12 cellular contexts compared by ENCODE assay signal in genomic region chr10:131983780-131984179, GRCh38. TPM values are rescaled to one million over a fixed set of nuclear protein-coding genes. Genes with fewer than 3 reads are reported as not detected.
A peak's percentile ranks its signal among the peaks of the same experiment; 100 is the strongest.
DNase-seq lines count a peak whose midpoint lies in the region; ATAC-seq, FAIRE-seq and TF ChIP-seq lines count a peak whose summit lies in the region.
"Had no signal": no experiment of that assay in that cellular context is flagged by ENCODE, and none has a peak within 500 bp of the region (broad histone marks: within the 10 kb centered on the region; RNA-seq: fewer than 3 reads in every experiment).

No MANE protein-coding gene starts in this region.

- no peak overlapping the region for H3K4me2 ChIP-seq in endothelial cell of umbilical vein (ENCODE audit: insufficient read depth, low read length)

- H3K4me3 Mint-ChIP-seq in progenitor cell of endocrine pancreas (ENCODE audit: low read depth) = peak overlapping the region; percentile 65
- H3K4me3 Mint-ChIP-seq in activated naive CD4-positive, alpha-beta T cell treated with anti-CD3 and anti-CD28 coated beads for 36 hours = no peak overlapping the region

- H3K27ac ChIP-seq in Panc1 (ENCODE audit: low read length) (no peak overlapping the region), endothelial cell of umbilical vein (ENCODE audit: insufficient read depth, low read depth, low read length) (no peak overlapping the region)

- intact Hi-C loops in Panc1 (cut with micrococcal nuclease; ENCODE audit: unreplicated experiment) = no loop called here
- intact Hi-C loops in endothelial cell of umbilical vein (cut with micrococcal nuclease) = no loop called here
- intact Hi-C loops in activated naive CD4-positive, alpha-beta T cell treated with anti-CD3 and anti-CD28 coated beads for 36 hours (cut with micrococcal nuclease) = loop anchor here (2.0 to 10.0 kb wide), 3 partner anchors 179 to 351 kb away; partner anchors contain the start of genes LRRC27 and STK32C

- no peaks in the 10 kb centered on the region for H3K36me3 ChIP-seq in Panc1 (ENCODE audit: control insufficient read depth, insufficient read depth, low read length)
- no peaks in the 10 kb centered on the region for H3K36me3 ChIP-seq in endothelial cell of umbilical vein (ENCODE audit: control insufficient read depth in 2 of 2, extremely low read depth in 1 of 2, insufficient read depth in 2 of 2, low read length in 2 of 2)
- no peaks in the 10 kb centered on the region for H3K36me3 ChIP-seq in HAP-1 (replicated peaks)

- CTCF ChIA-PET in Panc1 (lab: Charles Lee) (interaction anchor here (1.1 kb wide), 1 partner anchor 14 kb away, joined by 4 read pairs; no protein-coding TSS in a partner anchor), endothelial cell of umbilical vein (lab: Charles Lee) (interaction anchor here (0.7 to 4.0 kb wide), 3 partner anchors 35 to 98 kb away, joined by 4 to 49 read pairs (median 8); no protein-coding TSS in a partner anchor)
- CTCF ChIA-PET in activated naive CD4-positive, alpha-beta T cell treated with anti-CD3 and anti-CD28 coated beads for 36 hours (lab: Charles Lee) = interaction anchor here (1.2 to 1.6 kb wide), 2 partner anchors 39 to 98 kb away, joined by 3 to 8 read pairs; no protein-coding TSS in a partner anchor

- no peak overlapping the region for H2AFZ ChIP-seq in endothelial cell of umbilical vein (ENCODE audit: low read depth, low read length)

- H3K36me3 Mint-ChIP-seq in progenitor cell of endocrine pancreas (ENCODE audit: insufficient read depth) = peaks cover 1% of the 10 kb centered on the region
- peaks cover 6% of the 10 kb centered on the region for H3K36me3 Mint-ChIP-seq in activated naive CD4-positive, alpha-beta T cell treated with anti-CD3 and anti-CD28 coated beads for 36 hours (ENCODE audit: low read depth)

- H3K79me2 ChIP-seq in endothelial cell of umbilical vein (ENCODE audit: control insufficient read depth, insufficient read depth, low read length) = peaks cover 23% of the 10 kb centered on the region

- peaks cover 22% of the 10 kb centered on the region for H3K4me1 ChIP-seq in Panc1 (ENCODE audit: control insufficient read depth, insufficient read depth, low read length)
- H3K4me1 ChIP-seq in endothelial cell of umbilical vein (ENCODE audit: control insufficient read depth, extremely low read depth, insufficient read depth, low read length) = peaks cover 24% of the 10 kb centered on the region
- H3K4me1 ChIP-seq in HAP-1 = peaks cover 13% of the 10 kb centered on the region

- H4K20me1 ChIP-seq in endothelial cell of umbilical vein (replicated peaks; ENCODE audit: control insufficient read depth, extremely low read depth, insufficient read depth, low read length) = no peaks in the 10 kb centered on the region

- no peak for TF ChIP-seq POLR2A in endothelial cell of umbilical vein (IDR thresholded peaks at IDR 0.05; ENCODE audit: low read depth, low read length)

- no peak overlapping the region for H3K27ac Mint-ChIP-seq in progenitor cell of endocrine pancreas
- H3K27ac Mint-ChIP-seq in activated naive CD4-positive, alpha-beta T cell treated with anti-CD3 and anti-CD28 coated beads for 36 hours = no peak overlapping the region
- H3K27ac Mint-ChIP-seq: dendritic cell treated with granulocyte-macrophage colony-stimulating factor and Interleukin-4, amounts not matched to agents 40 ng/mL and 50 ng/mL, for 4 days had no signal

- TF ChIP-seq CTCF in Panc1 (IDR thresholded peaks at IDR 0.05) (no peak), endothelial cell of umbilical vein (IDR thresholded peaks at IDR 0.05; ENCODE audit: extremely low read depth in 1 of 2, insufficient read depth in 1 of 2, low read depth in 1 of 2, low read length in 2 of 2) (no peak), progenitor cell of endocrine pancreas (IDR thresholded peaks at IDR 0.05; ENCODE audit: unreplicated experiment) (no peak)

- H3K9me3 Mint-ChIP-seq in progenitor cell of endocrine pancreas (ENCODE audit: low read depth) = peaks cover 4% of the 10 kb centered on the region
- peaks cover 2% of the 10 kb centered on the region for H3K9me3 Mint-ChIP-seq in activated naive CD4-positive, alpha-beta T cell treated with anti-CD3 and anti-CD28 coated beads for 36 hours
- H3K9me3 Mint-ChIP-seq: dendritic cell treated with granulocyte-macrophage colony-stimulating factor and Interleukin-4, amounts not matched to agents 40 ng/mL and 50 ng/mL, for 4 days had no signal

- H3K9me3 ChIP-seq in Panc1 (ENCODE audit: control insufficient read depth, insufficient read depth, low read depth, low read length) (no peaks in the 10 kb centered on the region), endothelial cell of umbilical vein (replicated peaks; ENCODE audit: control insufficient read depth, insufficient read depth, low read length) (no peaks in the 10 kb centered on the region), HAP-1 (no peaks in the 10 kb centered on the region)

- in situ Hi-C loops in Panc1 (cut with HindIII; ENCODE audit: low pct_unique_long_range_greater_than_20kb, low sequenced_read_pairs) = no loop called here
- in situ Hi-C loops in HAP-1 (cut with MboI; ENCODE audit: low sequenced_read_pairs) = no loop called here

- H3K9ac ChIP-seq in endothelial cell of umbilical vein (replicated peaks; ENCODE audit: extremely low read depth, insufficient read depth, low read length) = no peak overlapping the region

- POLR2A ChIA-PET in Panc1 (lab: Charles Lee) = no interaction called here
- POLR2A ChIA-PET in endothelial cell of umbilical vein (lab: Charles Lee) = no interaction called here

- peak; percentile 98 for FAIRE-seq in endothelial cell of umbilical vein (lab: Jason Lieb, UNC)

- peaks cover 13% of the 10 kb centered on the region for H3K4me1 Mint-ChIP-seq in progenitor cell of endocrine pancreas (ENCODE audit: low read depth)
- peaks cover 17% of the 10 kb centered on the region for H3K4me1 Mint-ChIP-seq in activated naive CD4-positive, alpha-beta T cell treated with anti-CD3 and anti-CD28 coated beads for 36 hours (ENCODE audit: low read depth)

- H3K4me3 ChIP-seq in Panc1 (ENCODE audit: low read depth in 2 of 2, low read length in 2 of 2) (no peak overlapping the region), endothelial cell of umbilical vein (replicated peaks in 1 of 3; ENCODE audit: insufficient read depth in 1 of 3, low read depth in 1 of 3, low read length in 3 of 3) (no peak overlapping the region), HAP-1 (no peak overlapping the region)
- H3K4me3 ChIP-seq: lung had no signal

- dilution Hi-C loops in endothelial cell of umbilical vein (cut with MboI; ENCODE audit: extremely low pct_ligation_motif_present, low sequenced_read_pairs) = no loop called here

- ATAC-seq in Panc1 (no peak), HG02938 (IDR thresholded peaks at IDR 0.05; ENCODE audit: unreplicated experiment) (no peak), GM18909 (IDR thresholded peaks at IDR 0.05; ENCODE audit: poor library complexity, unreplicated experiment) (no peak)

- no peaks in the 10 kb centered on the region for H3K9me1 ChIP-seq in endothelial cell of umbilical vein (replicated peaks; ENCODE audit: control insufficient read depth, extremely low read depth, insufficient read depth, low read length)

- H3K27me3 ChIP-seq in Panc1 (ENCODE audit: control insufficient read depth, insufficient read depth, low read length) = no peaks in the 10 kb centered on the region
- H3K27me3 ChIP-seq in endothelial cell of umbilical vein (ENCODE audit: control insufficient read depth in 2 of 2, insufficient read depth in 2 of 2, low read length in 2 of 2) = no peaks in the 10 kb centered on the region
- H3K27me3 ChIP-seq in HAP-1 (ENCODE audit: low read depth) = no peaks in the 10 kb centered on the region

- peaks cover 16% of the 10 kb centered on the region for H3K27me3 Mint-ChIP-seq in progenitor cell of endocrine pancreas
- no peaks in the 10 kb centered on the region for H3K27me3 Mint-ChIP-seq in activated naive CD4-positive, alpha-beta T cell treated with anti-CD3 and anti-CD28 coated beads for 36 hours (ENCODE audit: low read depth)

- DNase-seq in DMS53 (lab: John Stamatoyannopoulos, UW) = peak; percentile 95
- peak; percentile 76 for DNase-seq in Panc1 (ENCODE audit: low read depth, low spot score)
- peak; percentile 70 for DNase-seq in endothelial cell of umbilical vein (ENCODE audit: low read depth, low spot score)
- DNase-seq in progenitor cell of endocrine pancreas (ENCODE audit: low spot score, unreplicated experiment) = no peak
- DNase-seq in activated naive CD4-positive, alpha-beta T cell treated with anti-CD3 and anti-CD28 coated beads for 36 hours = no peak
- no peak for DNase-seq in HAP-1 (ENCODE audit: low spot score in 2 of 2)
- DNase-seq: NCI-H1436 treated with DMSO at 0.1 percent for 48 hours; stimulated activated CD4-positive, alpha-beta T cell treated with anti-CD3 and anti-CD28 coated beads, Interleukin-15, amount 100 ng/mL, for 24 hours had no signal

- BruUV-seq in Panc1 (replicated peaks; lab: Mats Ljungman, UMichigan) = TSS peak; percentile 69
- BruUV-seq in endothelial cell of umbilical vein (replicated peaks; lab: Mats Ljungman, UMichigan) = no TSS peak

TF ChIP-seq in endothelial cell of umbilical vein, 7 proteins besides CTCF, POLR2A, EP300 and RAD21 (continues in another document):
- TF ChIP-seq EZH2 (IDR thresholded peaks at IDR 0.05; ENCODE audit: borderline replicate concordance, low read depth, low read length, severe bottlenecking) (no peak), GATA2 (IDR thresholded peaks at IDR 0.05; ENCODE audit: insufficient read depth, insufficient read length, low read depth, low read length) (peak; percentile 74), MAX (IDR thresholded peaks at IDR 0.05; ENCODE audit: insufficient read depth, insufficient read length) (no peak), JUN (IDR thresholded peaks at IDR 0.05; ENCODE audit: borderline replicate concordance, insufficient read depth, insufficient read length, low read depth) (peak; percentile 11), FOS (IDR thresholded peaks at IDR 0.05; ENCODE audit: borderline replicate concordance, insufficient read depth, low read length) (peak; percentile 83)

RNA-seq across cellular contexts. Expression of gene BNIP3, which starts 2.1 kb away (rescaled TPM):
- total RNA-seq in Panc1 (2021; ENCODE audit: unreplicated experiment) (67.8 TPM), endothelial cell of umbilical vein (40.1 and 51.4 TPM in 2 replicates), progenitor cell of endocrine pancreas (28.5 and 32.4 TPM in 2 replicates)
- 125 TPM for polyA plus RNA-seq in Panc1 (2012; ENCODE audit: insufficient read length)
- 40.3 and 53.3 TPM in 2 replicates for polyA plus RNA-seq in endothelial cell of umbilical vein
- 43.5 and 45.3 TPM in 2 replicates for polyA plus RNA-seq in endothelial cell of umbilical vein (2011; cell fraction: cytosol; rRNA removed)
- polyA plus RNA-seq in endothelial cell of umbilical vein (2011; cell fraction: nucleus; rRNA removed) = 33.6 and 40.6 TPM in 2 replicates
- 51.6 and 57.8 TPM in 2 replicates for polyA plus RNA-seq in endothelial cell of umbilical vein (2012)
- 16.5 and 21.1 TPM in 2 replicates for polyA minus RNA-seq in endothelial cell of umbilical vein
- polyA minus RNA-seq in endothelial cell of umbilical vein (2011; cell fraction: cytosol; rRNA and poly(A)+ RNA removed) = 8.6 TPM
- 10.5 and 14.1 TPM in 2 replicates for polyA minus RNA-seq in endothelial cell of umbilical vein (2011; cell fraction: nucleus; rRNA and poly(A)+ RNA removed)
- 10 to 100 TPM; 55.5 to 55.9 TPM for total RNA-seq in activated naive CD4-positive, alpha-beta T cell treated with anti-CD3 and anti-CD28 coated beads for 36 hours

Comparison
In these comparisons a context has a peak if more than half of its experiments do, and no peak if none do; other contexts are left out.
1. DNase-seq: peak in DMS53 (single experiment), Panc1 (single experiment) and endothelial cell of umbilical vein (single experiment); none in progenitor cell of endocrine pancreas (single experiment), activated naive CD4-positive, alpha-beta T cell treated with anti-CD3 and anti-CD28 coated beads for 36 hours (single experiment) and HAP-1 (0 of 2).